ENCODE assay signal across 2 cellular contexts in the genomic region with DNA sequence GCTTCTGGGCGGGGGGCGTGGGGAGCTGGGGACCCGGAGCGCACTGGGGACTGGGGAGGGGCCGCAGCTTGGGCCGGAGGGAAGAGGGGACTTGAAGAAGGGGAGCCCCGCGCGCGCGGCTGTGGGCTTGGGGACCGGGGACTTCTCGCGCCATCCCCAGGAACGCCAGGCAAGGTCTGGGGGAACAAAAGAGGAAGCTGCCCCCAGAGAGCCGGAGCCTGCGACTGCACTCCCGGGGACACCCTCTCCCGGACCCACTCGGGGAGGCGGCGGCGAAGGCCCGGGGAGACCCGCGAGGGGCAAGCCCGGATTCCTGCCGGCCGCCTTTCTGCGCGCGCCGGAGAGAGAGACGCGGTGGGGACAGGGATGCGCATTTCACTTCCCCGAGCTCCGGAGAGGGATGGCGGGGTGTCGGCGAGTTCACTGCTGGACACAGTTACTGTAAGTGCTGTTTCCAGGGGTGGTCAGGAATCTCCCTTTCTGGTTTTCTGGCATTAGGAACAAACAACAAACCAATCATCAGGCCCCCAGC.
TF ChIP-seq lines count a peak whose summit lies in the region.

No MANE protein-coding gene starts in this region.

TF ChIP-seq in WTC11, 78 proteins besides CTCF, POLR2A, EP300 and RAD21 (continued from another document and continues in another):
- TF ChIP-seq, protein P1, sequence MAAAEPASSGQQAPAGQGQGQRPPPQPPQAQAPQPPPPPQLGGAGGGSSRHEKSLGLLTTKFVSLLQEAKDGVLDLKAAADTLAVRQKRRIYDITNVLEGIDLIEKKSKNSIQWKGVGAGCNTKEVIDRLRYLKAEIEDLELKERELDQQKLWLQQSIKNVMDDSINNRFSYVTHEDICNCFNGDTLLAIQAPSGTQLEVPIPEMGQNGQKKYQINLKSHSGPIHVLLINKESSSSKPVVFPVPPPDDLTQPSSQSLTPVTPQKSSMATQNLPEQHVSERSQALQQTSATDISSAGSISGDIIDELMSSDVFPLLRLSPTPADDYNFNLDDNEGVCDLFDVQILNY (CRISPR knock-in tag; IDR thresholded peaks at IDR 0.05) = no peak
- TF ChIP-seq SMAD3 (CRISPR knock-in tag; IDR thresholded peaks at IDR 0.05; ENCODE audit: borderline replicate concordance) (no peak), SP1 (CRISPR knock-in tag; conservative IDR thresholded peaks at IDR 0.05) (no peak), HMGA2 (CRISPR knock-in tag; IDR thresholded peaks at IDR 0.05) (no peak), RELA (CRISPR knock-in tag; IDR thresholded peaks at IDR 0.05; ENCODE audit: borderline replicate concordance) (no peak), TP53 (CRISPR knock-in tag; IDR thresholded peaks at IDR 0.05) (no peak), GTF2I (CRISPR knock-in tag; conservative IDR thresholded peaks at IDR 0.05) (no peak), NFATC4 (CRISPR knock-in tag; IDR thresholded peaks at IDR 0.05) (no peak)
- TF ChIP-seq, protein P2, sequence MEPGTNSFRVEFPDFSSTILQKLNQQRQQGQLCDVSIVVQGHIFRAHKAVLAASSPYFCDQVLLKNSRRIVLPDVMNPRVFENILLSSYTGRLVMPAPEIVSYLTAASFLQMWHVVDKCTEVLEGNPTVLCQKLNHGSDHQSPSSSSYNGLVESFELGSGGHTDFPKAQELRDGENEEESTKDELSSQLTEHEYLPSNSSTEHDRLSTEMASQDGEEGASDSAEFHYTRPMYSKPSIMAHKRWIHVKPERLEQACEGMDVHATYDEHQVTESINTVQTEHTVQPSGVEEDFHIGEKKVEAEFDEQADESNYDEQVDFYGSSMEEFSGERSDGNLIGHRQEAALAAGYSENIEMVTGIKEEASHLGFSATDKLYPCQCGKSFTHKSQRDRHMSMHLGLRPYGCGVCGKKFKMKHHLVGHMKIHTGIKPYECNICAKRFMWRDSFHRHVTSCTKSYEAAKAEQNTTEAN (CRISPR knock-in tag; IDR thresholded peaks at IDR 0.05) = no peak
- TF ChIP-seq, protein P3, sequence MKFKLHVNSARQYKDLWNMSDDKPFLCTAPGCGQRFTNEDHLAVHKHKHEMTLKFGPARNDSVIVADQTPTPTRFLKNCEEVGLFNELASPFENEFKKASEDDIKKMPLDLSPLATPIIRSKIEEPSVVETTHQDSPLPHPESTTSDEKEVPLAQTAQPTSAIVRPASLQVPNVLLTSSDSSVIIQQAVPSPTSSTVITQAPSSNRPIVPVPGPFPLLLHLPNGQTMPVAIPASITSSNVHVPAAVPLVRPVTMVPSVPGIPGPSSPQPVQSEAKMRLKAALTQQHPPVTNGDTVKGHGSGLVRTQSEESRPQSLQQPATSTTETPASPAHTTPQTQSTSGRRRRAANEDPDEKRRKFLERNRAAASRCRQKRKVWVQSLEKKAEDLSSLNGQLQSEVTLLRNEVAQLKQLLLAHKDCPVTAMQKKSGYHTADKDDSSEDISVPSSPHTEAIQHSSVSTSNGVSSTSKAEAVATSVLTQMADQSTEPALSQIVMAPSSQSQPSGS (CRISPR knock-in tag; IDR thresholded peaks at IDR 0.05; ENCODE audit: borderline replicate concordance, low read depth) = no peak
- TF ChIP-seq, protein P4, sequence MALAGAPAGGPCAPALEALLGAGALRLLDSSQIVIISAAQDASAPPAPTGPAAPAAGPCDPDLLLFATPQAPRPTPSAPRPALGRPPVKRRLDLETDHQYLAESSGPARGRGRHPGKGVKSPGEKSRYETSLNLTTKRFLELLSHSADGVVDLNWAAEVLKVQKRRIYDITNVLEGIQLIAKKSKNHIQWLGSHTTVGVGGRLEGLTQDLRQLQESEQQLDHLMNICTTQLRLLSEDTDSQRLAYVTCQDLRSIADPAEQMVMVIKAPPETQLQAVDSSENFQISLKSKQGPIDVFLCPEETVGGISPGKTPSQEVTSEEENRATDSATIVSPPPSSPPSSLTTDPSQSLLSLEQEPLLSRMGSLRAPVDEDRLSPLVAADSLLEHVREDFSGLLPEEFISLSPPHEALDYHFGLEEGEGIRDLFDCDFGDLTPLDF (CRISPR knock-in tag; IDR thresholded peaks at IDR 0.05) = no peak
- TF ChIP-seq, protein P5, sequence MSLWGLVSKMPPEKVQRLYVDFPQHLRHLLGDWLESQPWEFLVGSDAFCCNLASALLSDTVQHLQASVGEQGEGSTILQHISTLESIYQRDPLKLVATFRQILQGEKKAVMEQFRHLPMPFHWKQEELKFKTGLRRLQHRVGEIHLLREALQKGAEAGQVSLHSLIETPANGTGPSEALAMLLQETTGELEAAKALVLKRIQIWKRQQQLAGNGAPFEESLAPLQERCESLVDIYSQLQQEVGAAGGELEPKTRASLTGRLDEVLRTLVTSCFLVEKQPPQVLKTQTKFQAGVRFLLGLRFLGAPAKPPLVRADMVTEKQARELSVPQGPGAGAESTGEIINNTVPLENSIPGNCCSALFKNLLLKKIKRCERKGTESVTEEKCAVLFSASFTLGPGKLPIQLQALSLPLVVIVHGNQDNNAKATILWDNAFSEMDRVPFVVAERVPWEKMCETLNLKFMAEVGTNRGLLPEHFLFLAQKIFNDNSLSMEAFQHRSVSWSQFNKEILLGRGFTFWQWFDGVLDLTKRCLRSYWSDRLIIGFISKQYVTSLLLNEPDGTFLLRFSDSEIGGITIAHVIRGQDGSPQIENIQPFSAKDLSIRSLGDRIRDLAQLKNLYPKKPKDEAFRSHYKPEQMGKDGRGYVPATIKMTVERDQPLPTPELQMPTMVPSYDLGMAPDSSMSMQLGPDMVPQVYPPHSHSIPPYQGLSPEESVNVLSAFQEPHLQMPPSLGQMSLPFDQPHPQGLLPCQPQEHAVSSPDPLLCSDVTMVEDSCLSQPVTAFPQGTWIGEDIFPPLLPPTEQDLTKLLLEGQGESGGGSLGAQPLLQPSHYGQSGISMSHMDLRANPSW (CRISPR knock-in tag; conservative IDR thresholded peaks at IDR 0.05; ENCODE audit: low read depth) = no peak
- TF ChIP-seq, protein P6, sequence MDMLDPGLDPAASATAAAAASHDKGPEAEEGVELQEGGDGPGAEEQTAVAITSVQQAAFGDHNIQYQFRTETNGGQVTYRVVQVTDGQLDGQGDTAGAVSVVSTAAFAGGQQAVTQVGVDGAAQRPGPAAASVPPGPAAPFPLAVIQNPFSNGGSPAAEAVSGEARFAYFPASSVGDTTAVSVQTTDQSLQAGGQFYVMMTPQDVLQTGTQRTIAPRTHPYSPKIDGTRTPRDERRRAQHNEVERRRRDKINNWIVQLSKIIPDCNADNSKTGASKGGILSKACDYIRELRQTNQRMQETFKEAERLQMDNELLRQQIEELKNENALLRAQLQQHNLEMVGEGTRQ (CRISPR knock-in tag; IDR thresholded peaks at IDR 0.05) = no peak
- TF ChIP-seq, protein P7, sequence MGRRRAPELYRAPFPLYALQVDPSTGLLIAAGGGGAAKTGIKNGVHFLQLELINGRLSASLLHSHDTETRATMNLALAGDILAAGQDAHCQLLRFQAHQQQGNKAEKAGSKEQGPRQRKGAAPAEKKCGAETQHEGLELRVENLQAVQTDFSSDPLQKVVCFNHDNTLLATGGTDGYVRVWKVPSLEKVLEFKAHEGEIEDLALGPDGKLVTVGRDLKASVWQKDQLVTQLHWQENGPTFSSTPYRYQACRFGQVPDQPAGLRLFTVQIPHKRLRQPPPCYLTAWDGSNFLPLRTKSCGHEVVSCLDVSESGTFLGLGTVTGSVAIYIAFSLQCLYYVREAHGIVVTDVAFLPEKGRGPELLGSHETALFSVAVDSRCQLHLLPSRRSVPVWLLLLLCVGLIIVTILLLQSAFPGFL (CRISPR knock-in tag; IDR thresholded peaks at IDR 0.05; ENCODE audit: borderline replicate concordance) = no peak

TF ChIP-seq in neural cell, 6 proteins besides CTCF, POLR2A, EP300 and RAD21:
- TF ChIP-seq, protein P8, sequence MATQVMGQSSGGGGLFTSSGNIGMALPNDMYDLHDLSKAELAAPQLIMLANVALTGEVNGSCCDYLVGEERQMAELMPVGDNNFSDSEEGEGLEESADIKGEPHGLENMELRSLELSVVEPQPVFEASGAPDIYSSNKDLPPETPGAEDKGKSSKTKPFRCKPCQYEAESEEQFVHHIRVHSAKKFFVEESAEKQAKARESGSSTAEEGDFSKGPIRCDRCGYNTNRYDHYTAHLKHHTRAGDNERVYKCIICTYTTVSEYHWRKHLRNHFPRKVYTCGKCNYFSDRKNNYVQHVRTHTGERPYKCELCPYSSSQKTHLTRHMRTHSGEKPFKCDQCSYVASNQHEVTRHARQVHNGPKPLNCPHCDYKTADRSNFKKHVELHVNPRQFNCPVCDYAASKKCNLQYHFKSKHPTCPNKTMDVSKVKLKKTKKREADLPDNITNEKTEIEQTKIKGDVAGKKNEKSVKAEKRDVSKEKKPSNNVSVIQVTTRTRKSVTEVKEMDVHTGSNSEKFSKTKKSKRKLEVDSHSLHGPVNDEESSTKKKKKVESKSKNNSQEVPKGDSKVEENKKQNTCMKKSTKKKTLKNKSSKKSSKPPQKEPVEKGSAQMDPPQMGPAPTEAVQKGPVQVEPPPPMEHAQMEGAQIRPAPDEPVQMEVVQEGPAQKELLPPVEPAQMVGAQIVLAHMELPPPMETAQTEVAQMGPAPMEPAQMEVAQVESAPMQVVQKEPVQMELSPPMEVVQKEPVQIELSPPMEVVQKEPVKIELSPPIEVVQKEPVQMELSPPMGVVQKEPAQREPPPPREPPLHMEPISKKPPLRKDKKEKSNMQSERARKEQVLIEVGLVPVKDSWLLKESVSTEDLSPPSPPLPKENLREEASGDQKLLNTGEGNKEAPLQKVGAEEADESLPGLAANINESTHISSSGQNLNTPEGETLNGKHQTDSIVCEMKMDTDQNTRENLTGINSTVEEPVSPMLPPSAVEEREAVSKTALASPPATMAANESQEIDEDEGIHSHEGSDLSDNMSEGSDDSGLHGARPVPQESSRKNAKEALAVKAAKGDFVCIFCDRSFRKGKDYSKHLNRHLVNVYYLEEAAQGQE (IDR thresholded peaks at IDR 0.05; ENCODE audit: borderline replicate concordance) = peak; percentile 10
- no peak for TF ChIP-seq EZH2 (IDR thresholded peaks at IDR 0.05; ENCODE audit: borderline replicate concordance, insufficient read depth, low read length, poor library complexity, severe bottlenecking)
